ENCODE assay signal across 8 cellular contexts in the genomic region with DNA sequence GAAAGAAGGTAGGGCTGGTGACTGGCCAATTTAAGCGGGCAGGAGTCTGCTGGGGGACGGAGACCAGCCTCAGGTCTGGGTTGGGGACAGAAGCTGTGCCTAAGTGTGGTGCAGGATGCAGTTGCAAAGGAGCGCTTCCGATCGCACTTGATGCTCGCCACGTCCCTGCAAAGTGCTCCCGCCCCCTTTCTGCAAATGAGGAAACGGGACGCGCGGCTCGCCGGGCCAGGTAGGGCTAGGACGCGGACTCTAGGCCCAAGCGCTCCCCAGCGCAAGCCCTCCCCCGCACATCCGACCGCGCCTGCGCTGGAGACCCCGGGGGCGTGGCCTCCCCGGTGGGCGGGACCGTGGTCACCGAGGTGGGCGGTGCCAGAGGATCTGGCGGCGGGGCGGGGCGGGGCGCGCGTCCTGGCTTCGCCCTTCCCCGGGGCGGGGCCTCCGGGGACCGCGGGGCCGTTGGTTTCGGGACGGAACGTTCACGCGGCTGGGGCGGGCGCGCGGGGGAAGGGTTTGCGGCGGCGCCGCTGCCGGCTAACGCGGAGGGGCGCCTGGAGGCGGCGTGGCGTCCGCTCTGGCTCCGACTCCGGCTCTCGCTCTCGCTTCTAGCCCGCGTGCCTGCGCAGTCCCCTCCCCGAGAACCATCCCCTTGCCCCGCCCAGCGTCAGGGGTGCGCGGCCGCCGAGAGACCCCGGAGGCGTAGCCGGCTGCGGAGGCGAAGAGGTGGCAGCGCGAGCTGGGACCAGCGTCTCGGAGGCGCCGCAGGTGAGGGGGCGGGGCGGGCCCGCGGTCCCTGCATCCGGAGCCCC. TPM values are rescaled to one million over a fixed set of nuclear protein-coding genes. Genes with fewer than 3 reads are reported as not detected.
A peak's percentile ranks its signal among the peaks of the same experiment; 100 is the strongest.
DNase-seq lines count a peak whose midpoint lies in the region; ATAC-seq and TF ChIP-seq lines count a peak whose summit lies in the region.

TSS of gene FAM118A (plus strand) at position 513 of the 806 bp plus-strand sequence. CDS start 12,446 bp downstream, outside the sequence.

- peak; percentile 83 for ATAC-seq in HG02678 (IDR thresholded peaks at IDR 0.05; ENCODE audit: unreplicated experiment)
- ATAC-seq in activated naive CD8-positive, alpha-beta T cell treated with anti-CD3 and anti-CD28 coated beads, Interleukin-2, amount 50 U/mL, for 24 hours, result peak; percentile 80
- peak; percentile 97 for ATAC-seq in Right ventricle myocardium superior (ENCODE audit: poor library complexity)

- no peaks in the 10 kb centered on the region for H3K79me2 ChIP-seq in parathyroid adenoma

- peak within 1 kb of the TSS; percentile 76 for H3K4me3 ChIP-seq in parathyroid adenoma (ENCODE audit: low read depth, low read length)
- peak within 1 kb of the TSS; percentile 92 to 100 for H3K4me3 ChIP-seq in tibial artery

- H3K9me3 ChIP-seq in parathyroid adenoma (ENCODE audit: control insufficient read depth, low read length), result no peaks in the 10 kb centered on the region
- H3K9me3 ChIP-seq in tibial artery, result no peaks in the 10 kb centered on the region

- H3K4me2 ChIP-seq in parathyroid adenoma (ENCODE audit: low read length), result peak within 1 kb of the TSS; percentile 91

- H3K36me3 ChIP-seq in parathyroid adenoma (ENCODE audit: control insufficient read depth, insufficient read depth, low read length) (no peaks in the 10 kb centered on the region), tibial artery (no peaks in the 10 kb centered on the region)

- H3K27ac ChIP-seq in parathyroid adenoma (peak within 1 kb of the TSS; percentile 49), tibial artery (peak within 1 kb of the TSS; percentile 90 to 91)

- no peaks in the 10 kb centered on the region for H3K27me3 ChIP-seq in parathyroid adenoma (ENCODE audit: control insufficient read depth, insufficient read depth, low read length)
- H3K27me3 ChIP-seq in tibial artery, result no peaks in the 10 kb centered on the region

- H3K4me1 Mint-ChIP-seq in activated naive CD8-positive, alpha-beta T cell treated with anti-CD3 and anti-CD28 coated beads, Interleukin-2, amount 50 U/mL, for 24 hours, result peaks cover 48% of the 10 kb centered on the region

- no peaks in the 10 kb centered on the region for H3K9me3 Mint-ChIP-seq in activated naive CD8-positive, alpha-beta T cell treated with anti-CD3 and anti-CD28 coated beads, Interleukin-2, amount 50 U/mL, for 24 hours

- H3K27ac Mint-ChIP-seq in activated naive CD8-positive, alpha-beta T cell treated with anti-CD3 and anti-CD28 coated beads, Interleukin-2, amount 50 U/mL, for 24 hours, result peak within 1 kb of the TSS; percentile 94

- peak within 1 kb of the TSS; percentile 87 for H3K4me3 Mint-ChIP-seq in activated naive CD8-positive, alpha-beta T cell treated with anti-CD3 and anti-CD28 coated beads, Interleukin-2, amount 50 U/mL, for 24 hours

- intact Hi-C loops in Right ventricle myocardium superior (cut with DNase I), result no loop called here
- intact Hi-C loops in tibial artery (cut with DNase I; ENCODE audit: low total_unique reads), result loop anchor here (1.0 kb wide), 1 partner anchor 69 kb away; the partner anchor contains the start of gene KIAA0930

- peaks cover 2% of the 10 kb centered on the region for H3K36me3 Mint-ChIP-seq in activated naive CD8-positive, alpha-beta T cell treated with anti-CD3 and anti-CD28 coated beads, Interleukin-2, amount 50 U/mL, for 24 hours (ENCODE audit: low read depth)

- peak; percentile 4 for TF ChIP-seq CTCF in GM12873 (IDR thresholded peaks at IDR 0.05; ENCODE audit: insufficient read depth, low read depth, low read length, missing control alignments)
- TF ChIP-seq CTCF in parathyroid adenoma (IDR thresholded peaks at IDR 0.05), result peak; percentile 4
- TF ChIP-seq CTCF in tibial artery (IDR thresholded peaks at IDR 0.05), result peak in 1 of 2 experiments; percentile 14

- H3K27me3 Mint-ChIP-seq in activated naive CD8-positive, alpha-beta T cell treated with anti-CD3 and anti-CD28 coated beads, Interleukin-2, amount 50 U/mL, for 24 hours, result no peaks in the 10 kb centered on the region

- no peak within 1 kb of the TSS for H3K9ac ChIP-seq in parathyroid adenoma

- peak within 1 kb of the TSS; percentile 96 for H2AFZ ChIP-seq in parathyroid adenoma

- peak; percentile 78 for DNase-seq in NCI-H128 (lab: John Stamatoyannopoulos, UW; ENCODE audit: unreplicated experiment)
- DNase-seq in SW480 (ENCODE audit: low spot score), result peak; percentile 88
- DNase-seq in activated naive CD8-positive, alpha-beta T cell treated with anti-CD3 and anti-CD28 coated beads, Interleukin-2, amount 50 U/mL, for 24 hours, result peak; percentile 98
- peak; percentile 95 for DNase-seq in Right ventricle myocardium superior
- peak; percentile 86 to 96 for DNase-seq in tibial artery

- H3K4me1 ChIP-seq in parathyroid adenoma (no peaks in the 10 kb centered on the region), tibial artery (peaks cover 0 to 26% (median 19%) of the 10 kb centered on the region in 4 donors)

RNA-seq across cellular contexts. Expression of gene FAM118A, which starts in this region (rescaled TPM):
- 21.1 TPM for total RNA-seq in Right ventricle myocardium superior

Comparison
In these comparisons a context has a peak if more than half of its experiments do, and no peak if none do; other contexts are left out.
1. Peak in every context shown above with its lines: DNase-seq, ATAC-seq, H3K4me3 ChIP-seq and H3K27ac ChIP-seq.